In genomic region chr3:156744631-156745030, GRCh38 we compare ENCODE assay signal across 26 cellular contexts.
DNase-seq lines count a peak whose midpoint lies in the region; ATAC-seq, FAIRE-seq and TF ChIP-seq lines count a peak whose summit lies in the region.
"Had no signal": no experiment of that assay in that cellular context is flagged by ENCODE, and none has a peak within 500 bp of the region (broad histone marks: within the 10 kb centered on the region; RNA-seq: fewer than 3 reads in every experiment).

No MANE protein-coding gene starts in this region.

- no peak for FAIRE-seq in HepG2 (lab: Jason Lieb, UNC)
- FAIRE-seq: A204.1, GM12878, GM12892, GM18507 had no signal

- no peak overlapping the region for H2AFZ ChIP-seq in HepG2 (ENCODE audit: low read length)

- no peak overlapping the region for H3K4me3 ChIP-seq in HepG2 (replicated peaks in 1 of 3; ENCODE audit: insufficient read depth in 1 of 3, low read depth in 2 of 3, low read length in 3 of 3)
- H3K4me3 ChIP-seq in right lobe of liver: no peak overlapping the region
- H3K4me3 ChIP-seq: BLaER1, GM12878 had no signal

- ATAC-seq in HepG2 (no peak; the same call in 2 of the 3 replicates), right lobe of liver (no peak), left lobe of liver (peak; percentile 22)
- no peak for ATAC-seq in stimulated activated naive CD8-positive, alpha-beta T cell treated with anti-CD3 and anti-CD28 coated beads, Interleukin-15, amount 100 ng/mL, for 72 hours
- ATAC-seq: GM12878 had no signal

- no peaks in the 10 kb centered on the region for H4K20me1 ChIP-seq in HepG2 (ENCODE audit: insufficient read depth, low read length)
- H4K20me1 ChIP-seq: BLaER1 had no signal

- TF ChIP-seq EP300 in HepG2 (IDR thresholded peaks at IDR 0.05; ENCODE audit: low read depth in 2 of 2, low read length in 2 of 2) (no peak), HepG2 (CRISPR knock-in tag; IDR thresholded peaks at IDR 0.05; ENCODE audit: borderline replicate concordance) (no peak)

- peak; percentile 13 for DNase-seq in HepG2 (ENCODE audit: low spot score)
- no peak for DNase-seq in right lobe of liver
- DNase-seq in left lobe of liver (ENCODE audit: low spot score): no peak
- DNase-seq in RWPE1 (ENCODE audit: low spot score): no peak
- no peak for DNase-seq in stimulated activated naive CD8-positive, alpha-beta T cell treated with anti-CD3 and anti-CD28 coated beads, Interleukin-15, amount 100 ng/mL, for 72 hours
- DNase-seq: 8988T; ACHN; BE2C; C1 segment of cervical spinal cord; CD4-positive, alpha-beta memory T cell; CD4-positive, CD25-positive, alpha-beta regulatory T cell; CD8-positive, alpha-beta memory T cell; COR-L47; DMS 273 treated with DMSO at 0.1 percent for 48 hours; DMS153; DMS53; DMS79; DND-41; EL; GDM1 had no signal

- 3% methylated on average over 7 of the region's 7 CpGs for WGBS in HepG2 (ENCODE audit: low lambda C conversion rate)
- 50% methylated on average over 4 of the region's 7 CpGs for WGBS in right lobe of liver (ENCODE audit: insufficient coverage, low coverage, low lambda C conversion rate, missing lambda C conversion rate)

- TF ChIP-seq POLR2A in HepG2 (IDR thresholded peaks at IDR 0.05; ENCODE audit: insufficient read depth in 1 of 2, low read depth in 2 of 2, low read length in 2 of 2): no peak
- TF ChIP-seq POLR2A in right lobe of liver (IDR thresholded peaks at IDR 0.05): no peak

- H3K9me3 ChIP-seq in HepG2 (ENCODE audit: low read length): peaks cover 12% of the 10 kb centered on the region; the same call in 1 of the 2 replicates
- H3K9me3 ChIP-seq in right lobe of liver: no peaks in the 10 kb centered on the region
- H3K9me3 ChIP-seq: BE2C had no signal

- no peak for TF ChIP-seq RAD21 in HepG2 (CRISPR knock-in tag; IDR thresholded peaks at IDR 0.05)

- H3K36me3 ChIP-seq in HepG2 (replicated peaks in 1 of 2; ENCODE audit: control insufficient read depth in 1 of 2, insufficient read depth in 2 of 2, low read length in 2 of 2): no peaks in the 10 kb centered on the region
- no peaks in the 10 kb centered on the region for H3K36me3 ChIP-seq in right lobe of liver
- H3K36me3 ChIP-seq: BE2C, BLaER1 had no signal

- TF ChIP-seq CTCF in HepG2 (CRISPR knock-in tag; IDR thresholded peaks at IDR 0.05): no peak
- TF ChIP-seq CTCF in right lobe of liver (IDR thresholded peaks at IDR 0.05): no peak
- TF ChIP-seq CTCF in RWPE1 (conservative IDR thresholded peaks at IDR 0.05; ENCODE audit: low read depth): no peak

- H3K4me1 Mint-ChIP-seq in stimulated activated naive CD8-positive, alpha-beta T cell treated with anti-CD3 and anti-CD28 coated beads, Interleukin-15, amount 100 ng/mL, for 72 hours: peaks cover 9% of the 10 kb centered on the region
- H3K4me1 Mint-ChIP-seq: CD14-positive monocyte; CD4-positive, alpha-beta memory T cell; CD8-positive, alpha-beta memory T cell had no signal

- CTCF ChIA-PET in HepG2 (lab: Yijun Ruan, JAX; ENCODE audit: low intra/inter-chr PET ratio, low total read pairs): no interaction called here
- CTCF ChIA-PET in RWPE1 (lab: Yijun Ruan, JAX): no interaction called here

- no peaks in the 10 kb centered on the region for H3K79me2 ChIP-seq in HepG2 (ENCODE audit: insufficient read depth, low read length)

- intact Hi-C loops in HepG2 (cut with micrococcal nuclease; ENCODE audit: unreplicated experiment): no loop called here
- intact Hi-C loops in right lobe of liver (cut with DNase I): no loop called here

- H3K27ac ChIP-seq in HepG2 (ENCODE audit: extremely low read length, insufficient read depth, low read length) (no peak overlapping the region), right lobe of liver (no peak overlapping the region), RWPE1 (no peak overlapping the region)
- H3K27ac ChIP-seq: BLaER1 had no signal

- POLR2A ChIA-PET in HepG2 (lab: Yijun Ruan, JAX) (no interaction called here), RWPE1 (lab: Yijun Ruan, JAX; ENCODE audit: low non-redundant PET) (no interaction called here)

- H3K27me3 ChIP-seq in HepG2 (ENCODE audit: control insufficient read depth in 1 of 2, insufficient read depth in 2 of 2, low read length in 2 of 2) (no peaks in the 10 kb centered on the region), right lobe of liver (no peaks in the 10 kb centered on the region)
- H3K27me3 ChIP-seq: BE2C, BLaER1 had no signal

- no peak overlapping the region for H3K4me3 Mint-ChIP-seq in stimulated activated naive CD8-positive, alpha-beta T cell treated with anti-CD3 and anti-CD28 coated beads, Interleukin-15, amount 100 ng/mL, for 72 hours
- H3K4me3 Mint-ChIP-seq: CD14-positive monocyte; CD4-positive, alpha-beta memory T cell; CD4-positive, CD25-positive, alpha-beta regulatory T cell; CD8-positive, alpha-beta memory T cell had no signal

- H3K9me3 Mint-ChIP-seq in stimulated activated naive CD8-positive, alpha-beta T cell treated with anti-CD3 and anti-CD28 coated beads, Interleukin-15, amount 100 ng/mL, for 72 hours: peaks cover 5 to 16% of the 10 kb centered on the region in 2 donors

- peak overlapping the region; percentile 21; the same call in 1 of the 2 replicates for H3K4me2 ChIP-seq in HepG2 (ENCODE audit: low read depth, low read length)
- H3K4me2 ChIP-seq: BLaER1 had no signal

- BruUV-seq in HepG2 (replicated peaks; lab: Mats Ljungman, UMichigan): no TSS peak

- H3K27ac Mint-ChIP-seq in stimulated activated naive CD8-positive, alpha-beta T cell treated with anti-CD3 and anti-CD28 coated beads, Interleukin-15, amount 100 ng/mL, for 72 hours: no peak overlapping the region
- H3K27ac Mint-ChIP-seq: CD4-positive, alpha-beta memory T cell; CD8-positive, alpha-beta memory T cell had no signal

- peaks cover 27% of the 10 kb centered on the region for H3K4me1 ChIP-seq in HepG2 (ENCODE audit: insufficient read depth, low read length)
- H3K4me1 ChIP-seq in right lobe of liver: no peaks in the 10 kb centered on the region
- H3K4me1 ChIP-seq: BE2C, BLaER1 had no signal

- in situ Hi-C loops in HepG2 (cut with HindIII; ENCODE audit: extremely low pct_ligation_motif_present, low pct_unique_long_range_greater_than_20kb): no loop called here

- no peak overlapping the region for H3K9ac ChIP-seq in HepG2 (ENCODE audit: insufficient read depth, low read depth, low read length)
- H3K9ac ChIP-seq: BLaER1 had no signal

- H3K27me3 Mint-ChIP-seq in stimulated activated naive CD8-positive, alpha-beta T cell treated with anti-CD3 and anti-CD28 coated beads, Interleukin-15, amount 100 ng/mL, for 72 hours: no peaks in the 10 kb centered on the region
- H3K27me3 Mint-ChIP-seq: CD4-positive, alpha-beta memory T cell; CD4-positive, CD25-positive, alpha-beta regulatory T cell had no signal

TF ChIP-seq in HepG2, 621 proteins besides CTCF, POLR2A, EP300 and RAD21:
- TF ChIP-seq RARA (CRISPR knock-in tag; IDR thresholded peaks at IDR 0.05) (no peak), ZNF614 (CRISPR knock-in tag; IDR thresholded peaks at IDR 0.05; ENCODE audit: borderline replicate concordance) (0 out of 2 replicates have a peak, but pooled peaks have one; percentile 41), HDAC6 (IDR thresholded peaks at IDR 0.05; ENCODE audit: low read depth, low read length) (no peak), ZMYM4 (CRISPR knock-in tag; IDR thresholded peaks at IDR 0.05) (peak; percentile 65), WIZ (CRISPR knock-in tag; IDR thresholded peaks at IDR 0.05) (0 out of 2 replicates have a peak, but pooled peaks have one; percentile 16), BHLHE40 (IDR thresholded peaks at IDR 0.05; ENCODE audit: low read length) (peak; percentile 68), HNF4A (CRISPR knock-in tag; IDR thresholded peaks at IDR 0.05) (0 out of 2 replicates have a peak, but pooled peaks have one; percentile 14), SOX6 (IDR thresholded peaks at IDR 0.05) (no peak), SOX6 (CRISPR knock-in tag; IDR thresholded peaks at IDR 0.05) (peak; percentile 41; the same call in 1 of the 2 replicates)
